27 cellular contexts compared by ENCODE assay signal in genomic region chr4:82458729-82459128, GRCh38. TPM values are rescaled to one million over a fixed set of nuclear protein-coding genes. Genes with fewer than 3 reads are reported as not detected.
DNase-seq lines count a peak whose midpoint lies in the region; ATAC-seq and TF ChIP-seq lines count a peak whose summit lies in the region.
"Had no signal": no experiment of that assay in that cellular context is flagged by ENCODE, and none has a peak within 500 bp of the region (broad histone marks: within the 10 kb centered on the region; RNA-seq: fewer than 3 reads in every experiment).

No MANE protein-coding gene starts in this region.

- H3K36me3 ChIP-seq in BLaER1 (peaks cover 92% of the 10 kb centered on the region), endocrine pancreas (ENCODE audit: control insufficient read depth, insufficient read depth, low read length) (no peaks in the 10 kb centered on the region), ascending aorta (peaks cover 23 to 51% of the 10 kb centered on the region in 2 donors)
- peaks cover 77% of the 10 kb centered on the region for H3K36me3 ChIP-seq in CD4-positive, CD25-positive, alpha-beta regulatory T cell (ENCODE audit: control insufficient read depth, insufficient read depth, low read length)

- peaks cover 28% of the 10 kb centered on the region for H3K36me3 Mint-ChIP-seq in CD4-positive, CD25-positive, alpha-beta regulatory T cell

- no peak for DNase-seq in CD4-positive, CD25-positive, alpha-beta regulatory T cell
- no peak for DNase-seq in ascending aorta (ENCODE audit: low spot score in 2 of 2)
- DNase-seq: activated CD4-positive, CD25-positive, alpha-beta regulatory T cell treated with anti-CD3 and anti-CD28 coated beads, Interleukin-2, amount 50 U/mL, for 72 hours; activated T-cell treated with anti-CD3 and anti-CD28 coated beads, Interleukin-2, amount 50 U/mL, for 4 hours; adrenal gland; C1 segment of cervical spinal cord; cerebellar nuclear complex; COR-L47; dermis blood vessel endothelial cell; DMS53; esophagus squamous epithelium; foreskin keratinocyte; heart right ventricle; naive thymus-derived CD8-positive, alpha-beta T cell; NCI-H1436 treated with DMSO at 0.1 percent for 48 hours; Peyer's patch; SHP77; stimulated activated CD4-positive, alpha-beta T cell treated with anti-CD3 and anti-CD28 coated beads, Interleukin-4, amount 100 ng/mL, for 1 hour; substantia nigra; T-helper 2 cell; trophoblast cell had no signal

- peaks cover 60% of the 10 kb centered on the region for H4K20me1 ChIP-seq in BLaER1

- peak overlapping the region in 2 of 3 donors; percentile 56 to 69 for H3K27ac Mint-ChIP-seq in CD4-positive, CD25-positive, alpha-beta regulatory T cell
- H3K27ac Mint-ChIP-seq: brain had no signal

- H3K9me3 ChIP-seq in BLaER1, result no peaks in the 10 kb centered on the region
- H3K9me3 ChIP-seq in CD4-positive, CD25-positive, alpha-beta regulatory T cell (ENCODE audit: control insufficient read depth in 2 of 2, low read length in 2 of 2), result no peaks in the 10 kb centered on the region
- H3K9me3 ChIP-seq in endocrine pancreas (ENCODE audit: control insufficient read depth, low read length), result no peaks in the 10 kb centered on the region
- H3K9me3 ChIP-seq in ascending aorta, result no peaks in the 10 kb centered on the region
- H3K9me3 ChIP-seq: adrenal gland, esophagus squamous epithelium, heart right ventricle, Peyer's patch had no signal

- no peaks in the 10 kb centered on the region for H3K9me3 Mint-ChIP-seq in CD4-positive, CD25-positive, alpha-beta regulatory T cell
- H3K9me3 Mint-ChIP-seq: activated T-cell treated with anti-CD3 and anti-CD28 coated beads, Interleukin-2, amount 50 U/mL, for 4 hours; brain; naive thymus-derived CD8-positive, alpha-beta T cell had no signal

- intact Hi-C loops in ascending aorta (cut with DNase I), result no loop called here

- H3K27me3 Mint-ChIP-seq in CD4-positive, CD25-positive, alpha-beta regulatory T cell, result no peaks in the 10 kb centered on the region
- H3K27me3 Mint-ChIP-seq: brain; naive thymus-derived CD8-positive, alpha-beta T cell had no signal

- TF ChIP-seq CTCF in ascending aorta (IDR thresholded peaks at IDR 0.05), result no peak

- peaks cover 0 to 5% (median 4%) of the 10 kb centered on the region in 4 donors for H3K4me1 Mint-ChIP-seq in CD4-positive, CD25-positive, alpha-beta regulatory T cell

- H3K4me3 Mint-ChIP-seq in CD4-positive, CD25-positive, alpha-beta regulatory T cell, result no peak overlapping the region
- H3K4me3 Mint-ChIP-seq: activated T-cell treated with anti-CD3 and anti-CD28 coated beads, Interleukin-2, amount 50 U/mL, for 4 hours; brain; naive thymus-derived CD8-positive, alpha-beta T cell had no signal

- ATAC-seq in CD4-positive, CD25-positive, alpha-beta regulatory T cell (ENCODE audit: low read depth in 2 of 2), result no peak
- ATAC-seq in HG02852 (IDR thresholded peaks at IDR 0.05; ENCODE audit: unreplicated experiment), result peak; percentile 61
- ATAC-seq in GM18511 (IDR thresholded peaks at IDR 0.05; ENCODE audit: unreplicated experiment), result no peak
- ATAC-seq in GM19023 (IDR thresholded peaks at IDR 0.05; ENCODE audit: unreplicated experiment), result no peak
- ATAC-seq: activated T-cell treated with anti-CD3 and anti-CD28 coated beads, Interleukin-2, amount 50 U/mL, for 4 hours; foreskin keratinocyte; heart right ventricle; naive thymus-derived CD8-positive, alpha-beta T cell had no signal

- H3K4me3 ChIP-seq in BLaER1 (no peak overlapping the region), endocrine pancreas (ENCODE audit: control insufficient read depth, insufficient read depth, low read length) (no peak overlapping the region), ascending aorta (no peak overlapping the region)
- H3K4me3 ChIP-seq in CD4-positive, CD25-positive, alpha-beta regulatory T cell (ENCODE audit: low read depth, low read length), result no peak overlapping the region
- H3K4me3 ChIP-seq: adrenal gland, esophagus squamous epithelium, heart right ventricle, Peyer's patch had no signal

- H3K9ac ChIP-seq in BLaER1 (0 out of 2 replicates have a peak overlapping the region, but pooled peaks have one; percentile 16), endocrine pancreas (ENCODE audit: control insufficient read depth, insufficient read depth, low read length) (peak overlapping the region; percentile 21)

- H3K27me3 ChIP-seq in BLaER1 (no peaks in the 10 kb centered on the region), endocrine pancreas (ENCODE audit: control insufficient read depth, insufficient read depth, low read length) (no peaks in the 10 kb centered on the region), ascending aorta (no peaks in the 10 kb centered on the region)
- H3K27me3 ChIP-seq in CD4-positive, CD25-positive, alpha-beta regulatory T cell (ENCODE audit: control insufficient read depth, insufficient read depth, low read length), result no peaks in the 10 kb centered on the region
- H3K27me3 ChIP-seq: adrenal gland, esophagus squamous epithelium, foreskin keratinocyte, heart right ventricle, Peyer's patch had no signal

- H3K4me2 ChIP-seq in BLaER1, result no peak overlapping the region

- no peak overlapping the region for H3K27ac ChIP-seq in BLaER1
- no peak overlapping the region for H3K27ac ChIP-seq in CD4-positive, CD25-positive, alpha-beta regulatory T cell (ENCODE audit: insufficient read depth, low read length, poor library complexity, severe bottlenecking)
- H3K27ac ChIP-seq in ascending aorta, result no peak overlapping the region
- H3K27ac ChIP-seq: adrenal gland, esophagus squamous epithelium, foreskin keratinocyte, heart right ventricle, Peyer's patch had no signal

- H3K4me1 ChIP-seq in BLaER1 (peaks cover 10% of the 10 kb centered on the region), endocrine pancreas (ENCODE audit: control insufficient read depth, insufficient read depth, low read length) (no peaks in the 10 kb centered on the region), ascending aorta (no peaks in the 10 kb centered on the region)
- no peaks in the 10 kb centered on the region for H3K4me1 ChIP-seq in CD4-positive, CD25-positive, alpha-beta regulatory T cell (ENCODE audit: control insufficient read depth, insufficient read depth, low read length, poor library complexity, severe bottlenecking)
- H3K4me1 ChIP-seq: foreskin keratinocyte had no signal

RNA-seq across cellular contexts. Expression of gene ENOPH1, which starts 28.3 kb away (rescaled TPM):
- total RNA-seq in CD4-positive, CD25-positive, alpha-beta regulatory T cell, result 26.7 TPM
- polyA plus RNA-seq in CD4-positive, CD25-positive, alpha-beta regulatory T cell, result 10 to 100 TPM; 47.1 to 48.7 (median 47.8) TPM
- total RNA-seq in ascending aorta, result 5.4 TPM

RNA-seq across cellular contexts. Expression of gene HNRNPDL, which starts 28.5 kb away (rescaled TPM):
- 337 TPM for total RNA-seq in CD4-positive, CD25-positive, alpha-beta regulatory T cell
- polyA plus RNA-seq in CD4-positive, CD25-positive, alpha-beta regulatory T cell, result 100 to 1,000 TPM; 142 to 186 (median 168) TPM
- 73.9 TPM for total RNA-seq in ascending aorta
